25 cellular contexts compared by ENCODE assay signal in the genomic region with DNA sequence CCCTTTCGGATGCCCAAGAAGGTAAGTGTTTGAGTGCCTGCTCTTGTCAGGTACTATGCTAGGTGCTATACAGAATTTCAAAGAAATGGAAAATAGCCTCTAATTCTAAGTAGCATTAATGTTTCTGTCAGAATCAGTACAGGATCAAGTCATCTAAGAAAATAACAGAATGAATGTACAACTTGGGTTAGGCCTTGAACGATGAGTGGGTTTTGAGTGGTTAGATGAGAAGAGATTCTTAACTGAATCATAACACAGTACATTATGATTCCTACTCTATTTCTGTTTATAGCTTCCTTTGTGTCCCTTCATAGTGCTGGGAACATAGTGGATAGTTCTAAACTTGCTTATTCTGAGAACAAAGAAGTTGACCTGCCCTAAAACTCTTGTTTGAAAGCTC.
"Had no signal": no experiment of that assay in that cellular context is flagged by ENCODE, and none has a peak within 500 bp of the region (broad histone marks: within the 10 kb centered on the region; RNA-seq: fewer than 3 reads in every experiment).

No MANE protein-coding gene starts in this region.

- H3K9me3 Mint-ChIP-seq: activated CD4-positive, alpha-beta memory T cell treated with anti-CD3 and anti-CD28 coated beads for 36 hours; activated CD4-positive, alpha-beta T cell treated with anti-CD3 and anti-CD28 coated beads, Interleukin-2, amount 10 ng/mL, durations not matched to agents 24 days and 14 days; activated naive CD4-positive, alpha-beta T cell treated with anti-CD3 and anti-CD28 coated beads for 36 hours; activated naive CD4-positive, alpha-beta T cell treated with anti-CD3 and anti-CD28 coated beads, Interleukin-2, amount 50 U/mL, for 24 hours; activated naive CD8-positive, alpha-beta T cell treated with anti-CD3 and anti-CD28 coated beads, Interleukin-2, amount 10 ng/mL, durations not matched to agents 7 days and 5 days; central memory CD8-positive, alpha-beta T cell; effector memory CD8-positive, alpha-beta T cell; WTC11 had no signal

- H3K4me3 Mint-ChIP-seq: activated CD4-positive, alpha-beta memory T cell treated with anti-CD3 and anti-CD28 coated beads for 36 hours; activated CD4-positive, alpha-beta T cell treated with anti-CD3 and anti-CD28 coated beads, Interleukin-2, amount 10 ng/mL, durations not matched to agents 24 days and 14 days; activated CD8-positive, alpha-beta memory T cell treated with anti-CD3 and anti-CD28 coated beads, Interleukin-2, amount 10 ng/mL, durations not matched to agents 7 days and 5 days; activated CD8-positive, alpha-beta T cell treated with anti-CD3 and anti-CD28 coated beads, Interleukin-2, amount 10 ng/mL, durations not matched to agents 7 days and 5 days; activated naive CD4-positive, alpha-beta T cell treated with anti-CD3 and anti-CD28 coated beads for 36 hours; activated naive CD4-positive, alpha-beta T cell treated with anti-CD3 and anti-CD28 coated beads, Interleukin-2, amount 50 U/mL, for 24 hours; activated naive CD8-positive, alpha-beta T cell treated with anti-CD3 and anti-CD28 coated beads, Interleukin-2, amount 10 ng/mL, durations not matched to agents 7 days and 5 days; central memory CD8-positive, alpha-beta T cell; effector memory CD8-positive, alpha-beta T cell; WTC11 had no signal

- H3K36me3 Mint-ChIP-seq: activated CD4-positive, alpha-beta memory T cell treated with anti-CD3 and anti-CD28 coated beads for 36 hours; activated CD8-positive, alpha-beta memory T cell treated with anti-CD3 and anti-CD28 coated beads, Interleukin-2, amount 10 ng/mL, durations not matched to agents 7 days and 5 days; activated naive CD4-positive, alpha-beta T cell treated with anti-CD3 and anti-CD28 coated beads, Interleukin-2, amount 50 U/mL, for 24 hours; activated naive CD8-positive, alpha-beta T cell treated with anti-CD3 and anti-CD28 coated beads, Interleukin-2, amount 10 ng/mL, durations not matched to agents 7 days and 5 days; WTC11 had no signal

- H3K27ac ChIP-seq: brain microvascular endothelial cell, coronary artery, esophagus muscularis mucosa, foreskin keratinocyte, gastrocnemius medialis, heart left ventricle had no signal

- ATAC-seq: activated CD8-positive, alpha-beta memory T cell treated with anti-CD3 and anti-CD28 coated beads, Interleukin-2, amount 10 ng/mL, durations not matched to agents 7 days and 5 days; activated CD8-positive, alpha-beta T cell treated with anti-CD3 and anti-CD28 coated beads, Interleukin-2, amount 10 ng/mL, durations not matched to agents 7 days and 5 days; effector memory CD8-positive, alpha-beta T cell; foreskin keratinocyte; gastrocnemius medialis; heart left ventricle; WTC11 had no signal

- H3K9me3 ChIP-seq: esophagus muscularis mucosa, gastrocnemius medialis, heart left ventricle had no signal

- H3K4me3 ChIP-seq: coronary artery, esophagus muscularis mucosa, gastrocnemius medialis, heart left ventricle had no signal

- H3K4me1 Mint-ChIP-seq: activated CD4-positive, alpha-beta T cell treated with anti-CD3 and anti-CD28 coated beads, Interleukin-2, amount 10 ng/mL, durations not matched to agents 24 days and 14 days; activated CD8-positive, alpha-beta memory T cell treated with anti-CD3 and anti-CD28 coated beads, Interleukin-2, amount 10 ng/mL, durations not matched to agents 7 days and 5 days; activated naive CD4-positive, alpha-beta T cell treated with anti-CD3 and anti-CD28 coated beads, Interleukin-2, amount 50 U/mL, for 24 hours; activated naive CD8-positive, alpha-beta T cell treated with anti-CD3 and anti-CD28 coated beads, Interleukin-2, amount 10 ng/mL, durations not matched to agents 7 days and 5 days; central memory CD8-positive, alpha-beta T cell; WTC11 had no signal

- H3K27me3 Mint-ChIP-seq: activated CD4-positive, alpha-beta memory T cell treated with anti-CD3 and anti-CD28 coated beads for 36 hours; activated CD4-positive, alpha-beta T cell treated with anti-CD3 and anti-CD28 coated beads, Interleukin-2, amount 10 ng/mL, durations not matched to agents 24 days and 14 days; activated CD8-positive, alpha-beta memory T cell treated with anti-CD3 and anti-CD28 coated beads, Interleukin-2, amount 10 ng/mL, durations not matched to agents 7 days and 5 days; activated naive CD8-positive, alpha-beta T cell treated with anti-CD3 and anti-CD28 coated beads, Interleukin-2, amount 10 ng/mL, durations not matched to agents 7 days and 5 days; central memory CD8-positive, alpha-beta T cell; effector memory CD8-positive, alpha-beta T cell had no signal

- DNase-seq: activated CD4-positive, alpha-beta memory T cell treated with anti-CD3 and anti-CD28 coated beads for 36 hours; activated CD4-positive, alpha-beta T cell treated with anti-CD3 and anti-CD28 coated beads for 1 hour; activated CD4-positive, alpha-beta T cell treated with anti-CD3 and anti-CD28 coated beads, Interleukin-2, amount 10 ng/mL, durations not matched to agents 24 days and 14 days; activated CD8-positive, alpha-beta memory T cell treated with anti-CD3 and anti-CD28 coated beads, Interleukin-2, amount 10 ng/mL, durations not matched to agents 7 days and 5 days; activated CD8-positive, alpha-beta memory T cell treated with anti-CD3 and anti-CD28 coated beads, Interleukin-2, amount 50 U/mL, for 4 hours; activated CD8-positive, alpha-beta T cell treated with anti-CD3 and anti-CD28 coated beads, Interleukin-2, amount 10 ng/mL, durations not matched to agents 7 days and 5 days; activated effector memory CD4-positive, alpha-beta T cell treated with Interleukin-2 at 50 U/mL for 16 hours; activated gamma-delta T cell treated with Interleukin-2 at 50 U/mL for 16 hours; activated naive CD4-positive, alpha-beta T cell treated with anti-CD3 and anti-CD28 coated beads for 36 hours; activated naive CD8-positive, alpha-beta T cell treated with anti-CD3 and anti-CD28 coated beads, Interleukin-2, amount 10 ng/mL, durations not matched to agents 7 days and 5 days; activated T-cell treated with anti-CD3 and anti-CD28 coated beads, Interleukin-2, amount 50 U/mL, for 48 hours; brain microvascular endothelial cell; dermis blood vessel endothelial cell; effector CD4-positive, alpha-beta T cell; effector memory CD8-positive, alpha-beta T cell; erythroblast; foreskin keratinocyte; gastrocnemius medialis; glutamatergic neuron; heart left ventricle had no signal

- H3K27me3 ChIP-seq: brain microvascular endothelial cell, esophagus muscularis mucosa, foreskin keratinocyte, gastrocnemius medialis had no signal

- H3K27ac Mint-ChIP-seq: activated CD4-positive, alpha-beta memory T cell treated with anti-CD3 and anti-CD28 coated beads for 36 hours; activated CD4-positive, alpha-beta T cell treated with anti-CD3 and anti-CD28 coated beads, Interleukin-2, amount 10 ng/mL, durations not matched to agents 24 days and 14 days; activated CD8-positive, alpha-beta memory T cell treated with anti-CD3 and anti-CD28 coated beads, Interleukin-2, amount 10 ng/mL, durations not matched to agents 7 days and 5 days; activated CD8-positive, alpha-beta T cell treated with anti-CD3 and anti-CD28 coated beads, Interleukin-2, amount 10 ng/mL, durations not matched to agents 7 days and 5 days; activated naive CD4-positive, alpha-beta T cell treated with anti-CD3 and anti-CD28 coated beads for 36 hours; activated naive CD4-positive, alpha-beta T cell treated with anti-CD3 and anti-CD28 coated beads, Interleukin-2, amount 50 U/mL, for 24 hours; activated naive CD8-positive, alpha-beta T cell treated with anti-CD3 and anti-CD28 coated beads, Interleukin-2, amount 10 ng/mL, durations not matched to agents 7 days and 5 days; effector memory CD8-positive, alpha-beta T cell; WTC11 had no signal

- H3K36me3 ChIP-seq: brain microvascular endothelial cell, esophagus muscularis mucosa, gastrocnemius medialis, heart left ventricle had no signal
